Comparison of ENCODE assay signal across 24 cellular contexts in genomic region chr2:128610496-128610895, GRCh38.
"Had no signal": no experiment of that assay in that cellular context is flagged by ENCODE, and none has a peak within 500 bp of the region (broad histone marks: within the 10 kb centered on the region; RNA-seq: fewer than 3 reads in every experiment).

No MANE protein-coding gene starts in this region.

- H3K9me3 ChIP-seq: esophagus squamous epithelium, psoas muscle, stomach, testis, tibial artery had no signal

- H3K4me2 ChIP-seq: smooth muscle cell had no signal

- H3K4me3 ChIP-seq: esophagus squamous epithelium, psoas muscle, smooth muscle cell, stomach, testis, tibial artery had no signal

- H3K4me1 ChIP-seq: psoas muscle, stomach, testis had no signal

- H3K27me3 ChIP-seq: esophagus squamous epithelium, testis, tibial artery had no signal

- DNase-seq: caudate nucleus; cerebellar nuclear complex; cortex of kidney; effector memory CD8-positive, alpha-beta T cell; erythroblast; esophagus squamous epithelium; foreskin melanocyte; glutamatergic neuron; hypothalamus; immature natural killer cell; mesenchymal stem cell; midbrain; naive thymus-derived CD4-positive, alpha-beta T cell; right cardiac atrium; stimulated activated CD4-positive, alpha-beta T cell treated with anti-CD3 and anti-CD28 coated beads, Interleukin-2, amount 100 ng/mL, for 24 hours; stimulated activated CD4-positive, alpha-beta T cell treated with anti-CD3 and anti-CD28 coated beads, Interleukin-4, amount 100 ng/mL, for 24 hours; stimulated activated naive CD4-positive, alpha-beta T cell treated with Interleukin-2 at 50 U/mL for 16 hours; stomach; testis had no signal

- ATAC-seq: effector memory CD8-positive, alpha-beta T cell; left lobe of liver; naive thymus-derived CD4-positive, alpha-beta T cell; psoas muscle; right cardiac atrium; stimulated activated effector memory CD8-positive, alpha-beta T cell treated with anti-CD3 and anti-CD28 coated beads, Interleukin-12 subunit alpha, Interleukin-12 subunit beta, amount 100 ng/mL, for 72 hours had no signal

- H3K36me3 ChIP-seq: esophagus squamous epithelium, stomach, tibial artery had no signal

- H3K27ac ChIP-seq: esophagus squamous epithelium, psoas muscle, stomach, testis, tibial artery had no signal
